1 cellular context compared by ENCODE assay signal in genomic region chr11:61598886-61599868, GRCh38.
TF ChIP-seq lines count a peak whose summit lies in the region.

No MANE protein-coding gene starts in this region.

TF ChIP-seq in GM23338, 12 proteins besides CTCF, POLR2A, EP300 and RAD21 (continued from another document):
- TF ChIP-seq ZNF462 (CRISPR knock-in tag; IDR thresholded peaks at IDR 0.05) (no peak), NANOG (IDR thresholded peaks at IDR 0.05; ENCODE audit: borderline replicate concordance) (no peak), POLR2AphosphoS5 (IDR thresholded peaks at IDR 0.05; ENCODE audit: low read depth) (no peak), JUNB (IDR thresholded peaks at IDR 0.05; ENCODE audit: unreplicated experiment) (no peak), ETS1 (IDR thresholded peaks at IDR 0.05) (no peak), ZNF114 (CRISPR knock-in tag; IDR thresholded peaks at IDR 0.05) (no peak), ZNF331 (CRISPR knock-in tag; IDR thresholded peaks at IDR 0.05; ENCODE audit: low read depth) (no peak), CREB1 (CRISPR knock-in tag; IDR thresholded peaks at IDR 0.05; ENCODE audit: low read depth) (no peak)
